Comparison of ENCODE assay signal across 1 cellular context in genomic region chr12:58420496-58420895, GRCh38.
TF ChIP-seq lines count a peak whose summit lies in the region.

No MANE protein-coding gene starts in this region.

TF ChIP-seq in WTC11, 78 proteins besides CTCF, POLR2A, EP300 and RAD21 (continued from another document):
- TF ChIP-seq ZNF263 (CRISPR knock-in tag; IDR thresholded peaks at IDR 0.05; ENCODE audit: low read depth) (no peak), EMX1 (CRISPR knock-in tag; IDR thresholded peaks at IDR 0.05) (no peak), HMGXB4 (CRISPR knock-in tag; IDR thresholded peaks at IDR 0.05) (no peak), MLX (CRISPR knock-in tag; IDR thresholded peaks at IDR 0.05) (no peak), SOX15 (CRISPR knock-in tag; IDR thresholded peaks at IDR 0.05) (no peak)
